ENCODE assay signal across 8 cellular contexts in genomic region chr1:153919879-153920852, GRCh38. TPM values are rescaled to one million over a fixed set of nuclear protein-coding genes. Genes with fewer than 3 reads are reported as not detected.
DNase-seq lines count a peak whose midpoint lies in the region; ATAC-seq and TF ChIP-seq lines count a peak whose summit lies in the region.

No MANE protein-coding gene starts in this region.

- H3K4me3 ChIP-seq in GM08714 (ENCODE audit: low read length) (peak overlapping the region; percentile 73), lower lobe of right lung (no peak overlapping the region)

- peak overlapping the region; percentile 46 for H3K27ac ChIP-seq in lower lobe of right lung

- peaks cover 58% of the 10 kb centered on the region for H3K4me1 Mint-ChIP-seq in brain

- TF ChIP-seq CTCF in brain (conservative IDR thresholded peaks at IDR 0.05) (peak; percentile 16 to 40), lower lobe of right lung (IDR thresholded peaks at IDR 0.05) (no peak)

- peaks cover 18% of the 10 kb centered on the region for H3K36me3 Mint-ChIP-seq in brain

- peaks cover 21% of the 10 kb centered on the region for H3K36me3 ChIP-seq in lower lobe of right lung

- peaks cover 0 to 7% (median 0%) of the 10 kb centered on the region in 5 experiments for H3K9me3 Mint-ChIP-seq in brain

- peak overlapping the region; percentile 90 to 96 (median 95) for H3K4me3 Mint-ChIP-seq in brain

- H3K27me3 Mint-ChIP-seq in brain = peaks cover 15% of the 10 kb centered on the region

- H3K27me3 ChIP-seq in lower lobe of right lung (ENCODE audit: low read depth) = no peaks in the 10 kb centered on the region

- peak overlapping the region; percentile 77 to 100 (median 97) for H3K27ac Mint-ChIP-seq in brain

- intact Hi-C loops in lower lobe of right lung (cut with DNase I) = no loop called here
- intact Hi-C loops in posterior vena cava (cut with DNase I) = loop anchor here in 1 of 2 donors (5.0 kb wide), 1 partner anchor 33 kb away; no protein-coding TSS in a partner anchor

- no peak for ATAC-seq in lower lobe of right lung
- no peak for ATAC-seq in GM19035 (IDR thresholded peaks at IDR 0.05; ENCODE audit: unreplicated experiment)

- H3K9me3 ChIP-seq in lower lobe of right lung = no peaks in the 10 kb centered on the region

- peaks cover 46% of the 10 kb centered on the region for H3K4me1 ChIP-seq in lower lobe of right lung

- DNase-seq in MV-4-11 (lab: John Stamatoyannopoulos, UW) (peak; percentile 87), lower lobe of right lung (no peak), posterior vena cava (ENCODE audit: low spot score) (no peak), T-helper 9 cell (no peak), iPS-NIHi11 (ENCODE audit: low spot score) (no peak)

RNA-seq across cellular contexts. Expression of gene GATAD2B, which starts 2.6 kb away (rescaled TPM):
- 29.4 TPM for polyA plus RNA-seq in brain (ENCODE audit: insufficient read depth, low read depth, low replicate concordance)
- 50.2 TPM for total RNA-seq in lower lobe of right lung
- 10 to 100 TPM; 33.5 to 43.5 TPM for total RNA-seq in posterior vena cava

RNA-seq across cellular contexts. Expression of gene DENND4B, which starts 26.4 kb away (rescaled TPM):
- 27.6 TPM for polyA plus RNA-seq in brain (ENCODE audit: insufficient read depth, low read depth, low replicate concordance)
- total RNA-seq in lower lobe of right lung = 95.4 TPM
- total RNA-seq in posterior vena cava = 10 to 100 TPM; 41.7 to 47.5 TPM

RNA-seq across cellular contexts. Expression of gene CRTC2, which starts 38.2 kb away (rescaled TPM):
- polyA plus RNA-seq in brain (ENCODE audit: insufficient read depth, low read depth, low replicate concordance) = 39.3 TPM
- total RNA-seq in lower lobe of right lung = 55.8 TPM
- total RNA-seq in posterior vena cava = 10 to 100 TPM; 26.6 to 31.0 TPM

RNA-seq across cellular contexts. Expression of gene SLC39A1, which starts 43.2 kb away (rescaled TPM):
- 52.2 TPM for polyA plus RNA-seq in brain (ENCODE audit: insufficient read depth, low read depth, low replicate concordance)
- total RNA-seq in lower lobe of right lung (98.4 TPM), posterior vena cava (10 to 100 TPM; 76.5 to 79.5 TPM)

RNA-seq across cellular contexts. Expression of gene CREB3L4, which starts 47.5 kb away (rescaled TPM):
- 44.9 TPM for polyA plus RNA-seq in brain (ENCODE audit: insufficient read depth, low read depth, low replicate concordance)
- total RNA-seq in lower lobe of right lung (12.2 TPM), posterior vena cava (1 to 10 TPM; 3.2 to 5.3 TPM)
